ENCODE assay signal across 21 cellular contexts in genomic region chr7:147251924-147252323, GRCh38.
DNase-seq lines count a peak whose midpoint lies in the region; ATAC-seq, FAIRE-seq and TF ChIP-seq lines count a peak whose summit lies in the region.
"Had no signal": no experiment of that assay in that cellular context is flagged by ENCODE, and none has a peak within 500 bp of the region (broad histone marks: within the 10 kb centered on the region; RNA-seq: fewer than 3 reads in every experiment).

No MANE protein-coding gene starts in this region.

- no peak overlapping the region for H2BK12ac ChIP-seq in H1 (ENCODE audit: low read depth, low read length)

- H2AFZ ChIP-seq in H1 (ENCODE audit: low read length) = no peak overlapping the region

- H3K9ac ChIP-seq in SK-N-MC (ENCODE audit: insufficient read length) = no peak overlapping the region
- no peak overlapping the region for H3K9ac ChIP-seq in H1 (replicated peaks in 1 of 4; ENCODE audit: extremely low read depth in 1 of 4, low read depth in 3 of 4, low read length in 3 of 4)
- H3K9ac ChIP-seq: BLaER1 treated with 17β-estradiol and CSF1 and Interleukin-3, amounts not matched to agents 10 nM and 100 nM had no signal

- no peak for ATAC-seq in A549
- no peak for ATAC-seq in HG03457 (IDR thresholded peaks at IDR 0.05; ENCODE audit: unreplicated experiment)
- ATAC-seq: CD8-positive, alpha-beta T cell; GM12878 had no signal

- no peaks in the 10 kb centered on the region for H3K79me2 ChIP-seq in H1 (ENCODE audit: control insufficient read depth in 1 of 2, insufficient read depth in 2 of 2, low read length in 2 of 2)

- H2BK20ac ChIP-seq in H1 (ENCODE audit: low read length) = no peak overlapping the region

- H4K20me1 ChIP-seq in H1 (replicated peaks in 1 of 2; ENCODE audit: control insufficient read depth in 1 of 2, insufficient read depth in 2 of 2, low read length in 2 of 2) = no peaks in the 10 kb centered on the region
- H4K20me1 ChIP-seq: BLaER1 treated with 17β-estradiol and CSF1 and Interleukin-3, amounts not matched to agents 10 nM and 100 nM had no signal

- H3K4me1 ChIP-seq in A549 (no peaks in the 10 kb centered on the region), H1 (replicated peaks in 1 of 4; ENCODE audit: control insufficient read depth in 3 of 4, insufficient read depth in 4 of 4, low read length in 3 of 4) (peaks cover 0 to 2% (median 0%) of the 10 kb centered on the region in 4 experiments; a peak in 1 of 7 replicates)
- H3K4me1 ChIP-seq: BLaER1 treated with 17β-estradiol and CSF1 and Interleukin-3, amounts not matched to agents 10 nM and 100 nM; Caco-2 had no signal

- no peak overlapping the region for H3K4me2 ChIP-seq in A549
- no peak overlapping the region for H3K4me2 ChIP-seq in H1 (ENCODE audit: insufficient read depth in 1 of 2, low read depth in 2 of 2, low read length in 2 of 2)
- H3K4me2 ChIP-seq: BLaER1 treated with 17β-estradiol and CSF1 and Interleukin-3, amounts not matched to agents 10 nM and 100 nM had no signal

- no peak overlapping the region for H3K4ac ChIP-seq in H1 (replicated peaks; ENCODE audit: insufficient read length, low read depth, low read length)

- no peak overlapping the region for H4K91ac ChIP-seq in H1 (replicated peaks; ENCODE audit: insufficient read length, low read length)

- no peak overlapping the region for H3K27ac ChIP-seq in A549
- peak overlapping the region; percentile 22; the same call in 1 of the 2 replicates for H3K27ac ChIP-seq in SK-N-MC
- H3K27ac ChIP-seq in H1 (ENCODE audit: low read depth, low read length) = no peak overlapping the region
- H3K27ac ChIP-seq: BLaER1 treated with 17β-estradiol and CSF1 and Interleukin-3, amounts not matched to agents 10 nM and 100 nM; C4-2B had no signal

- CTCF ChIA-PET in A549 (lab: Yijun Ruan, JAX) (no interaction called here), H1 (lab: Charles Lee; ENCODE audit: partially characterized antibody) (no interaction called here)

- no peak overlapping the region for H3K23ac ChIP-seq in H1 (ENCODE audit: insufficient read length)

- 5% methylated on average over 1 of the region's 1 CpG for WGBS in A549 (ENCODE audit: missing lambda C conversion rate)
- WGBS in H1 (ENCODE audit: extremely low coverage in 1 of 2, insufficient coverage in 1 of 2, insufficient read length in 1 of 2, insufficient replicate concordance in 2 of 2, low coverage in 1 of 2, low lambda C conversion rate in 2 of 2, missing lambda C conversion rate in 1 of 2), 2 experiments = 94% methylated on average over 1 of the region's 1 CpG; no CpG with 5 or more reads in 1 of the 2 experiments

- H3K79me1 ChIP-seq in H1 (ENCODE audit: low read depth, low read length) = no peaks in the 10 kb centered on the region

- no peaks in the 10 kb centered on the region; the same call in 1 of the 2 replicates for H3K23me2 ChIP-seq in H1 (ENCODE audit: low read depth, low read length)

- no peak overlapping the region for H3K18ac ChIP-seq in H1 (ENCODE audit: extremely low read depth, low read length)

- TF ChIP-seq POLR2A in A549 (IDR thresholded peaks at IDR 0.05; ENCODE audit: low read length) (no peak), H1 (IDR thresholded peaks at IDR 0.05; ENCODE audit: control extremely low read depth in 1 of 2, low read depth in 2 of 2, low read length in 2 of 2) (no peak)

- H3K4me3 ChIP-seq in A549 = no peak overlapping the region
- no peak overlapping the region for H3K4me3 ChIP-seq in SK-N-MC
- H3K4me3 ChIP-seq in H1 (ENCODE audit: extremely low read depth in 1 of 4, insufficient read depth in 2 of 4, low read depth in 3 of 4, low read length in 4 of 4) = no peak overlapping the region
- H3K4me3 ChIP-seq: BLaER1 treated with 17β-estradiol and CSF1 and Interleukin-3, amounts not matched to agents 10 nM and 100 nM; GM12878 had no signal

- no peak overlapping the region for H2BK15ac ChIP-seq in H1 (ENCODE audit: low read length)

- no peak overlapping the region for H2BK120ac ChIP-seq in H1 (replicated peaks; ENCODE audit: low read depth, low read length)

- H2AK5ac ChIP-seq in H1 (ENCODE audit: low read depth, low read length) = no peak overlapping the region

- TF ChIP-seq EP300 in A549 (IDR thresholded peaks at IDR 0.05) (no peak), H1 (IDR thresholded peaks at IDR 0.05; ENCODE audit: borderline replicate concordance in 1 of 2, low read depth in 2 of 2, low read length in 2 of 2) (no peak)

- TF ChIP-seq CTCF in A549 (IDR thresholded peaks at IDR 0.05) (no peak), D721Med (IDR thresholded peaks at IDR 0.05; ENCODE audit: insufficient read depth, missing control alignments) (no peak), H1 (IDR thresholded peaks at IDR 0.05; ENCODE audit: control extremely low read depth in 1 of 3, insufficient read depth in 1 of 3, low read depth in 1 of 3, low read length in 3 of 3) (no peak)

- no peak overlapping the region for H4K8ac ChIP-seq in H1 (ENCODE audit: extremely low read depth, insufficient read depth, low read length)

- no peak overlapping the region for H3K56ac ChIP-seq in H1 (replicated peaks; ENCODE audit: insufficient read length, low read depth, low read length)

- H3K9me3 ChIP-seq in A549 = no peaks in the 10 kb centered on the region; the same call in 2 of the 3 replicates
- H3K9me3 ChIP-seq in SK-N-MC (ENCODE audit: low read depth, low read length) = no peaks in the 10 kb centered on the region
- H3K9me3 ChIP-seq in H1 (ENCODE audit: insufficient read depth in 2 of 2, low read depth in 1 of 2, low read length in 1 of 2) = no peaks in the 10 kb centered on the region
- H3K9me3 ChIP-seq: BLaER1 treated with 17β-estradiol and CSF1 and Interleukin-3, amounts not matched to agents 10 nM and 100 nM; Caco-2 had no signal

- H3K27me3 ChIP-seq in H1 (replicated peaks in 1 of 4; ENCODE audit: control insufficient read depth in 3 of 4, extremely low read depth in 1 of 4, insufficient read depth in 3 of 4, low read length in 3 of 4) = no peaks in the 10 kb centered on the region
- H3K27me3 ChIP-seq: BLaER1 treated with 17β-estradiol and CSF1 and Interleukin-3, amounts not matched to agents 10 nM and 100 nM had no signal

- no peak for DNase-seq in A549 (ENCODE audit: low read depth in 1 of 2, low spot score in 1 of 2)
- DNase-seq in D721Med (ENCODE audit: insufficient read length, low spot score) = no peak
- no peak for DNase-seq in SK-N-MC (ENCODE audit: low read depth, low spot score)
- DNase-seq in H1 (ENCODE audit: low read depth in 1 of 2, low spot score in 2 of 2) = no peak
- no peak for DNase-seq in activated naive CD4-positive, alpha-beta T cell (lab: John Stamatoyannopoulos, UW)
- DNase-seq in DMS 273 treated with DMSO at 0.1 percent for 48 hours (lab: John Stamatoyannopoulos, UW) = no peak
- DNase-seq: 8988T; AML-193; Caco-2; Calu3; CD4-positive, alpha-beta T cell; CD8-positive, alpha-beta T cell; DMS79 treated with DMSO at 0.1 percent for 48 hours had no signal

- H2BK5ac ChIP-seq in H1 (ENCODE audit: low read depth, low read length) = no peak overlapping the region

- FAIRE-seq in A549 (lab: Jason Lieb, UNC) = no peak
- peak; percentile 32 for FAIRE-seq in D721Med (lab: Jason Lieb, UNC)
- FAIRE-seq in H1 (lab: Jason Lieb, UNC) = no peak
- FAIRE-seq: A204.1, G401.6, GM12878, GM12892, GM18507 had no signal

- H3K36me3 ChIP-seq in SK-N-MC (ENCODE audit: insufficient read depth, low read length) (no peaks in the 10 kb centered on the region), H1 (ENCODE audit: control insufficient read depth in 2 of 4, insufficient read depth in 4 of 4, low read length in 3 of 4) (no peaks in the 10 kb centered on the region)
- H3K36me3 ChIP-seq: BLaER1 treated with 17β-estradiol and CSF1 and Interleukin-3, amounts not matched to agents 10 nM and 100 nM had no signal

- H3K14ac ChIP-seq in H1 (ENCODE audit: insufficient read length) = no peak overlapping the region

- POLR2A ChIA-PET in A549 (lab: Yijun Ruan, JAX) = no interaction called here
- POLR2A ChIA-PET in H1 (lab: Charles Lee; ENCODE audit: partially characterized antibody) = no interaction called here

- TF ChIP-seq RAD21 in A549 (conservative IDR thresholded peaks at IDR 0.05 in 1 of 2, IDR thresholded peaks at IDR 0.05 in 1 of 2) (no peak), H1 (IDR thresholded peaks at IDR 0.05 in 1 of 2, conservative IDR thresholded peaks at IDR 0.05 in 1 of 2; ENCODE audit: low read depth in 2 of 2, low read length in 2 of 2) (no peak)

- no peak overlapping the region for H4K5ac ChIP-seq in H1 (ENCODE audit: insufficient read length, low read depth, low read length)

TF ChIP-seq in A549, 52 proteins besides CTCF, POLR2A, EP300 and RAD21:
- peak; percentile 70 for TF ChIP-seq MAFK (IDR thresholded peaks at IDR 0.05; ENCODE audit: partially characterized antibody)
- TF ChIP-seq CBX2 (IDR thresholded peaks at IDR 0.05; ENCODE audit: borderline replicate concordance, low read depth) = no peak
TF ChIP-seq in A549: peak in this region for 1.

TF ChIP-seq in H1, 55 proteins besides CTCF, POLR2A, EP300 and RAD21:
- no peak for TF ChIP-seq SP2 (IDR thresholded peaks at IDR 0.05; ENCODE audit: low read length)
- no peak for TF ChIP-seq SIN3A (conservative IDR thresholded peaks at IDR 0.05 in 1 of 2, IDR thresholded peaks at IDR 0.05 in 1 of 2; ENCODE audit: low read depth in 1 of 2, low read length in 2 of 2)
- no peak for TF ChIP-seq EGR1 (IDR thresholded peaks at IDR 0.05; ENCODE audit: borderline replicate concordance, low read depth, low read length)
- no peak for TF ChIP-seq KDM5A (IDR thresholded peaks at IDR 0.05; ENCODE audit: low read length)
- TF ChIP-seq MAFK (IDR thresholded peaks at IDR 0.05; ENCODE audit: low read depth, low read length) = 0 out of 2 replicates have a peak, but pooled peaks have one; percentile 11

Comparison
In these comparisons a context has a peak if more than half of its experiments do, and no peak if none do; other contexts are left out.
1. Of the 18 proteins assayed by ChIP-seq in both H1 and A549: peak only in H1: none; only in A549: none; in both: MAFK; in neither: 17.